ENCODE assay signal across 19 cellular contexts in the genomic region with DNA sequence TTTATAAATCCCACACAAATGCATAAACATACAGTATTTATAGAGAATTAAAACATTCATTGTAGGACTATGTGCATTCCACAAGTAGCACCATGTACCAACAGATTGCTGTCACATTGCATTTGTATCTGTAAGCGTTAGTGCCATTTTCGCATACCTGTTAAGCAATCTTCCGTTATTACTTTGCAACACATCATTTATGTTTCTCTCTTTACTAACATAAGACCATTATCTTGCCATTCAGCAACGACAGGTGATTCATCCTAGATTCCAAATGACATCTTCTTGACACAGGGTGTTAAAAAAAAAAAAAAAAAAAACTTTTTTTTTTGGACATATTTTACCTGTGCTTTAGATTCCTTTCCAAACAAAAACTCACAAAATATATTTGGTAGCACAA.
"Had no signal": no experiment of that assay in that cellular context is flagged by ENCODE, and none has a peak within 500 bp of the region (broad histone marks: within the 10 kb centered on the region; RNA-seq: fewer than 3 reads in every experiment).

No MANE protein-coding gene starts in this region.

- H3K9me3 ChIP-seq: neutrophil, ovary, pancreas, prostate gland, psoas muscle, right atrium auricular region, right lobe of liver, sigmoid colon had no signal

- ATAC-seq: naive thymus-derived CD4-positive, alpha-beta T cell; naive thymus-derived CD8-positive, alpha-beta T cell; natural killer cell; natural killer cell treated with Interleukin-12 subunit alpha and Interleukin-12 subunit beta and Interleukin-15 and Interleukin-18, amount 100 ng/mL, for 72 hours; pancreas; psoas muscle; right cardiac atrium; right lobe of liver; sciatic nerve had no signal

- H2AFZ ChIP-seq: neural progenitor cell, parathyroid adenoma had no signal

- H3K4me2 ChIP-seq: neural progenitor cell, smooth muscle cell had no signal

- H3K27me3 ChIP-seq: neural progenitor cell, neutrophil, ovary, pancreas, right atrium auricular region, right lobe of liver, sigmoid colon, spleen had no signal

- H3K36me3 ChIP-seq: neural progenitor cell, neutrophil, ovary, pancreas, prostate gland, right atrium auricular region, right lobe of liver, sigmoid colon, spleen had no signal

- H3K27ac ChIP-seq: neural progenitor cell, neutrophil, ovary, pancreas, parathyroid adenoma, prostate gland, psoas muscle, right atrium auricular region, right lobe of liver, sigmoid colon, skin epidermis, spleen had no signal

- H3K4me3 ChIP-seq: neural progenitor cell, ovary, pancreas, prostate gland, psoas muscle, right atrium auricular region, right lobe of liver, sigmoid colon, skin epidermis, smooth muscle cell, spleen had no signal

- H3K79me2 ChIP-seq: parathyroid adenoma had no signal

- H3K9ac ChIP-seq: neural progenitor cell, parathyroid adenoma had no signal
